ENCODE assay signal across 20 cellular contexts in genomic region chr19:6421075-6422014, GRCh38. TPM values are rescaled to one million over a fixed set of nuclear protein-coding genes. Genes with fewer than 3 reads are reported as not detected.
DNase-seq lines count a peak whose midpoint lies in the region; ATAC-seq and TF ChIP-seq lines count a peak whose summit lies in the region.
"Had no signal": no experiment of that assay in that cellular context is flagged by ENCODE, and none has a peak within 500 bp of the region (broad histone marks: within the 10 kb centered on the region; RNA-seq: fewer than 3 reads in every experiment).

No MANE protein-coding gene starts in this region.

- H3K4ac ChIP-seq in H9 (ENCODE audit: low read depth, low read length): no peak overlapping the region

- TF ChIP-seq CTCF in SK-N-SH (IDR thresholded peaks at IDR 0.05): no peak
- TF ChIP-seq CTCF in H9 (conservative IDR thresholded peaks at IDR 0.05): no peak
- no peak for TF ChIP-seq CTCF in chondrocyte (IDR thresholded peaks at IDR 0.05)
- no peak for TF ChIP-seq CTCF in osteoblast (IDR thresholded peaks at IDR 0.05; ENCODE audit: extremely low read depth, low read depth, low read length)

- H4K8ac ChIP-seq in H9 (replicated peaks; ENCODE audit: insufficient read length, low read depth, low read length): no peak overlapping the region

- H3K9ac ChIP-seq in SK-N-SH (0 out of 2 replicates have a peak overlapping the region, but pooled peaks have one; percentile 93), H9 (ENCODE audit: extremely low read depth, insufficient read length, low read length) (no peak overlapping the region)

- no peak overlapping the region for H3K23ac ChIP-seq in H9 (ENCODE audit: insufficient read length, low read depth, low read length)

- no peak overlapping the region for H4K91ac ChIP-seq in H9 (ENCODE audit: insufficient read length, low read depth, low read length)

- H2BK12ac ChIP-seq in H9 (ENCODE audit: insufficient read length, low read depth, low read length): no peak overlapping the region

- peak overlapping the region; percentile 98; the same call in 1 of the 2 replicates for H3K4me2 ChIP-seq in SK-N-SH
- H3K4me2 ChIP-seq in H9 (ENCODE audit: insufficient read depth, insufficient read length, low read length): no peak overlapping the region
- no peak overlapping the region for H3K4me2 ChIP-seq in osteoblast (ENCODE audit: insufficient read depth, low read length)

- H3K79me2 ChIP-seq in SK-N-SH (ENCODE audit: insufficient read depth) (peaks cover 61% of the 10 kb centered on the region), H9 (ENCODE audit: insufficient read depth, low read length) (peaks cover 44% of the 10 kb centered on the region), osteoblast (ENCODE audit: insufficient read depth, low read length) (peaks cover 68% of the 10 kb centered on the region)

- H2BK5ac ChIP-seq in H9 (ENCODE audit: insufficient read length, low read length): no peak overlapping the region

- no peak overlapping the region for H3K56ac ChIP-seq in H9 (ENCODE audit: insufficient read length, low read depth, low read length)

- H3K27me3 Mint-ChIP-seq in H9 (ENCODE audit: low read depth): peaks cover 4% of the 10 kb centered on the region; the same call in 1 of the 2 replicates
- H3K27me3 Mint-ChIP-seq in chondrocyte (ENCODE audit: low read depth): no peaks in the 10 kb centered on the region
- H3K27me3 Mint-ChIP-seq: activated naive CD8-positive, alpha-beta T cell treated with anti-CD3 and anti-CD28 coated beads, Interleukin-2, amount 10 ng/mL, durations not matched to agents 7 days and 5 days; stimulated activated memory B cell treated with anti-CD40 and anti-IgM and Interleukin-4, amounts not matched to agents 10 μg/mL and 1 μg/mL and 100 μg/mL, for 72 hours had no signal

- H2AK5ac ChIP-seq in H9 (ENCODE audit: insufficient read length, low read length): no peak overlapping the region

- peaks cover 43 to 79% (median 74%) of the 10 kb centered on the region in 3 experiments for H3K36me3 Mint-ChIP-seq in H9 (ENCODE audit: insufficient read depth in 1 of 3, low read depth in 3 of 3)
- peaks cover 9% of the 10 kb centered on the region for H3K36me3 Mint-ChIP-seq in chondrocyte (ENCODE audit: low read depth)

- H4K5ac ChIP-seq in H9 (ENCODE audit: insufficient read length, low read depth, low read length): no peak overlapping the region

- peaks cover 10 to 15% of the 10 kb centered on the region in 2 experiments; a peak in 2 of 4 replicates for H3K4me1 ChIP-seq in SK-N-SH (ENCODE audit: control insufficient read depth in 1 of 2, insufficient read depth in 2 of 2, low read depth in 1 of 2, low read length in 1 of 2)
- no peaks in the 10 kb centered on the region for H3K4me1 ChIP-seq in H9 (ENCODE audit: insufficient read depth, low read length)
- peaks cover 5% of the 10 kb centered on the region for H3K4me1 ChIP-seq in osteoblast (ENCODE audit: insufficient read depth, low read length)

- H3K4me3 ChIP-seq in SK-N-SH (ENCODE audit: low read depth in 2 of 2, low read length in 1 of 2) (no peak overlapping the region), osteoblast (ENCODE audit: insufficient read depth, low read length) (no peak overlapping the region)
- H3K4me3 ChIP-seq: transverse colon had no signal

- H2AFZ ChIP-seq in SK-N-SH (ENCODE audit: low read depth) (no peak overlapping the region), H9 (ENCODE audit: low read length) (no peak overlapping the region), osteoblast (ENCODE audit: low read length) (no peak overlapping the region)

- 90% methylated on average over 10 of the region's 20 CpGs for WGBS in SK-N-SH (ENCODE audit: low lambda C conversion rate)
- no CpG with 5 or more reads among the region's 20 CpGs for WGBS in H9 (ENCODE audit: extremely low coverage, insufficient read length, low lambda C conversion rate)

- ATAC-seq in SK-N-SH treated with all-trans-retinoic acid at 6 μM for 48 hours (no peak), GM19455 (IDR thresholded peaks at IDR 0.05; ENCODE audit: unreplicated experiment) (no peak), GM19397 (IDR thresholded peaks at IDR 0.05; ENCODE audit: unreplicated experiment) (no peak)
- ATAC-seq: stimulated activated memory B cell treated with anti-CD40 and anti-IgM and Interleukin-4, amounts not matched to agents 10 μg/mL and 1 μg/mL and 100 μg/mL, for 72 hours had no signal

- H3T11ph ChIP-seq in H9 (ENCODE audit: low read length): no peak overlapping the region

- H2BK20ac ChIP-seq in H9 (ENCODE audit: low read depth, low read length, poor library complexity, severe bottlenecking): no peak overlapping the region

- H3K4me1 Mint-ChIP-seq in H9 (peaks cover 10 to 15% of the 10 kb centered on the region in 2 experiments), chondrocyte (ENCODE audit: low read depth) (peaks cover 28% of the 10 kb centered on the region)

- H3K27me3 ChIP-seq in SK-N-SH (ENCODE audit: insufficient read depth): no peaks in the 10 kb centered on the region
- no peaks in the 10 kb centered on the region for H3K27me3 ChIP-seq in H9 (ENCODE audit: insufficient read depth, low read length)
- H3K27me3 ChIP-seq in osteoblast (ENCODE audit: insufficient read depth, low read length): no peaks in the 10 kb centered on the region
- H3K27me3 ChIP-seq: transverse colon had no signal

- no peaks in the 10 kb centered on the region for H3K9me2 ChIP-seq in SK-N-SH

- peaks cover 23 to 60% of the 10 kb centered on the region in 2 experiments for H3K36me3 ChIP-seq in SK-N-SH (replicated peaks in 1 of 2; ENCODE audit: control insufficient read depth in 1 of 2, insufficient read depth in 2 of 2, low read length in 1 of 2)
- H3K36me3 ChIP-seq in osteoblast (ENCODE audit: insufficient read depth, low read length): peaks cover 64% of the 10 kb centered on the region

- H3K79me1 ChIP-seq in H9 (ENCODE audit: insufficient read depth, low read depth, low read length, poor library complexity, severe bottlenecking): peaks cover 7% of the 10 kb centered on the region

- peaks cover 6% of the 10 kb centered on the region for H3F3A ChIP-seq in SK-N-SH (replicated peaks; ENCODE audit: insufficient read depth)

- CTCF ChIA-PET in SK-N-SH (lab: Yijun Ruan, JAX): interaction anchor here (4.0 kb wide), 1 partner anchor 10 kb away, joined by 16 read pairs; no protein-coding TSS in a partner anchor

- no peak overlapping the region for H3K18ac ChIP-seq in H9 (ENCODE audit: insufficient read length, low read depth, low read length)

- TF ChIP-seq EP300 in SK-N-SH (IDR thresholded peaks at IDR 0.05; ENCODE audit: borderline replicate concordance in 1 of 2, low read depth in 1 of 2, low read length in 1 of 2): no peak

- POLR2A ChIA-PET in SK-N-SH (lab: Yijun Ruan, JAX): no interaction called here

- DNase-seq in SK-N-SH (peak; percentile 6), H9 (no peak), chondrocyte (ENCODE audit: low spot score) (no peak), osteoblast (ENCODE audit: insufficient read length, low spot score, missing footprints) (peak; percentile 66), NCI-H2227 treated with DMSO at 0.1 percent for 48 hours (lab: John Stamatoyannopoulos, UW) (no peak)
- DNase-seq: activated CD4-positive, alpha-beta T cell treated with anti-CD3 and anti-CD28 coated beads for 1 hour; activated naive CD8-positive, alpha-beta T cell treated with anti-CD3 and anti-CD28 coated beads, Interleukin-2, amount 10 ng/mL, durations not matched to agents 7 days and 5 days; EL; NCI-H1694; SHP77; small intestine; transverse colon had no signal

- H3K14ac ChIP-seq in H9 (ENCODE audit: insufficient read depth, low read length): no peak overlapping the region

- H3K9me3 Mint-ChIP-seq in H9 (peaks cover 6 to 8% of the 10 kb centered on the region in 2 experiments), chondrocyte (ENCODE audit: low read depth) (no peaks in the 10 kb centered on the region)
- H3K9me3 Mint-ChIP-seq: activated naive CD8-positive, alpha-beta T cell treated with anti-CD3 and anti-CD28 coated beads, Interleukin-2, amount 10 ng/mL, durations not matched to agents 7 days and 5 days; stimulated activated memory B cell treated with anti-CD40 and anti-IgM and Interleukin-4, amounts not matched to agents 10 μg/mL and 1 μg/mL and 100 μg/mL, for 72 hours had no signal

- H2BK120ac ChIP-seq in H9 (ENCODE audit: low read depth, low read length, poor library complexity, severe bottlenecking): no peak overlapping the region

- H3K27ac Mint-ChIP-seq in H9: peak overlapping the region in 2 of 3 experiments; percentile 64 to 70; a peak in 2 of 7 replicates
- H3K27ac Mint-ChIP-seq in chondrocyte (ENCODE audit: unreplicated experiment): peak overlapping the region; percentile 36
- H3K27ac Mint-ChIP-seq: activated naive CD8-positive, alpha-beta T cell treated with anti-CD3 and anti-CD28 coated beads, Interleukin-2, amount 10 ng/mL, durations not matched to agents 7 days and 5 days; stimulated activated memory B cell treated with anti-CD40 and anti-IgM and Interleukin-4, amounts not matched to agents 10 μg/mL and 1 μg/mL and 100 μg/mL, for 72 hours; T-helper 2 cell treated with Interferon-gamma antibody and Interleukin-4, amounts not matched to agents 5 μg/mL and 100 μg/mL, for 36 hours had no signal

- H2BK15ac ChIP-seq in H9 (ENCODE audit: low read depth, low read length): no peak overlapping the region

- H4K20me1 ChIP-seq in SK-N-SH (ENCODE audit: insufficient read depth) (peaks cover 67% of the 10 kb centered on the region), H9 (ENCODE audit: control insufficient read depth, insufficient read depth, insufficient read length) (no peaks in the 10 kb centered on the region), osteoblast (ENCODE audit: insufficient read depth, low read length) (peaks cover 63% of the 10 kb centered on the region)

- H3K9me3 ChIP-seq in SK-N-SH (no peaks in the 10 kb centered on the region), H9 (ENCODE audit: control insufficient read depth, low read depth, low read length) (no peaks in the 10 kb centered on the region), osteoblast (ENCODE audit: low read depth, low read length) (no peaks in the 10 kb centered on the region)
- H3K9me3 ChIP-seq: transverse colon had no signal

- TF ChIP-seq RAD21 in SK-N-SH (IDR thresholded peaks at IDR 0.05; ENCODE audit: low read length): no peak

- H3K23me2 ChIP-seq in H9 (ENCODE audit: insufficient read length, low read depth, low read length, poor library complexity, severe bottlenecking): peaks cover 4% of the 10 kb centered on the region

- H3K27ac ChIP-seq in SK-N-SH (ENCODE audit: low read depth in 2 of 2, low read length in 1 of 2): no peak overlapping the region
- no peak overlapping the region for H3K27ac ChIP-seq in H9 (ENCODE audit: insufficient read length, low read depth, low read length)
- no peak overlapping the region for H3K27ac ChIP-seq in osteoblast (ENCODE audit: low read depth, low read length)
- H3K27ac ChIP-seq: 22Rv1, transverse colon had no signal

- H3K4me3 Mint-ChIP-seq in H9 (peak overlapping the region in 1 of 2 experiments; percentile 38; a peak in 1 of 5 replicates), chondrocyte (ENCODE audit: unreplicated experiment) (no peak overlapping the region)
- H3K4me3 Mint-ChIP-seq: activated naive CD8-positive, alpha-beta T cell treated with anti-CD3 and anti-CD28 coated beads, Interleukin-2, amount 10 ng/mL, durations not matched to agents 7 days and 5 days; stimulated activated memory B cell treated with anti-CD40 and anti-IgM and Interleukin-4, amounts not matched to agents 10 μg/mL and 1 μg/mL and 100 μg/mL, for 72 hours had no signal

RNA-seq across cellular contexts. Expression of gene KHSRP, which starts 3.3 kb away (rescaled TPM):
- polyA plus RNA-seq in SK-N-SH (2012; rRNA removed): 57.1 and 96.8 TPM in 2 replicates
- polyA plus RNA-seq in SK-N-SH (2012; cell fraction: cytosol; rRNA removed): 50.4 and 82.3 TPM in 2 replicates
- 78.4 and 95.7 TPM in 2 replicates for polyA plus RNA-seq in SK-N-SH (2012; cell fraction: nucleus; rRNA removed)
- total RNA-seq in H9 (2021) (602 and 626 TPM in 2 replicates), chondrocyte (182 to 191 TPM (median 187 TPM) in 3 replicates), osteoblast (89.9 and 90.5 TPM in 2 replicates)

RNA-seq across cellular contexts. Expression of gene SLC25A41, which starts 12.2 kb away (rescaled TPM):
- 0.06 and 0.12 TPM in 2 replicates for polyA plus RNA-seq in SK-N-SH (2012; rRNA removed)
- 0.03 and 0.05 TPM in 2 replicates for polyA plus RNA-seq in SK-N-SH (2012; cell fraction: cytosol; rRNA removed)
- 0.25 and 0.31 TPM in 2 replicates for polyA plus RNA-seq in SK-N-SH (2012; cell fraction: nucleus; rRNA removed)
- total RNA-seq in H9 (2021): 0.20 and 0.42 TPM in 2 replicates
- total RNA-seq in chondrocyte: 0.20 TPM in 1 of 3 replicates, not detected in the others
- not detected in 2 replicates for total RNA-seq in osteoblast
- total RNA-seq: M059J had no signal

RNA-seq across cellular contexts. Expression of gene GTF2F1, which starts 28.4 kb away (rescaled TPM):
- polyA plus RNA-seq in SK-N-SH (2012; rRNA removed): 80.1 and 104 TPM in 2 replicates
- polyA plus RNA-seq in SK-N-SH (2012; cell fraction: cytosol; rRNA removed): 86.3 and 98.8 TPM in 2 replicates
- polyA plus RNA-seq in SK-N-SH (2012; cell fraction: nucleus; rRNA removed): 107 and 113 TPM in 2 replicates
- total RNA-seq in H9 (2021) (61.2 and 67.2 TPM in 2 replicates), chondrocyte (58.8 to 64.0 TPM (median 60.4 TPM) in 3 replicates), osteoblast (47.1 and 48.1 TPM in 2 replicates)

RNA-seq across cellular contexts. Expression of gene SLC25A23, which starts 38.2 kb away (rescaled TPM):
- 9.4 and 10.9 TPM in 2 replicates for polyA plus RNA-seq in SK-N-SH (2012; rRNA removed)
- 6.3 and 9.1 TPM in 2 replicates for polyA plus RNA-seq in SK-N-SH (2012; cell fraction: cytosol; rRNA removed)
- polyA plus RNA-seq in SK-N-SH (2012; cell fraction: nucleus; rRNA removed): 27.1 and 28.0 TPM in 2 replicates
- total RNA-seq in H9 (2021) (35.0 and 42.9 TPM in 2 replicates), chondrocyte (47.8 to 51.7 TPM (median 49.4 TPM) in 3 replicates), osteoblast (22.8 and 23.6 TPM in 2 replicates)

RNA-seq across cellular contexts. Expression of gene CRB3, which starts 42.7 kb away (rescaled TPM):
- polyA plus RNA-seq in SK-N-SH (2012; rRNA removed): not detected in 2 replicates
- 0.01 TPM in 1 of 2 replicates, not detected in the other for polyA plus RNA-seq in SK-N-SH (2012; cell fraction: cytosol; rRNA removed)
- polyA plus RNA-seq in SK-N-SH (2012; cell fraction: nucleus; rRNA removed): 0.06 TPM in 1 of 2 replicates, not detected in the other
- total RNA-seq in H9 (2021) (31.4 and 32.1 TPM in 2 replicates), chondrocyte (0.32 TPM in 1 of 3 replicates, not detected in the others), osteoblast (not detected in 2 replicates)
- total RNA-seq: HT1080 had no signal

Comparison
In these comparisons a context has a peak if more than half of its experiments do, and no peak if none do; other contexts are left out.
1. DNase-seq: peak in SK-N-SH (single experiment) and osteoblast (single experiment); none in H9 (single experiment), chondrocyte (single experiment) and NCI-H2227 treated with DMSO at 0.1 percent for 48 hours (single experiment).